In the genomic region with DNA sequence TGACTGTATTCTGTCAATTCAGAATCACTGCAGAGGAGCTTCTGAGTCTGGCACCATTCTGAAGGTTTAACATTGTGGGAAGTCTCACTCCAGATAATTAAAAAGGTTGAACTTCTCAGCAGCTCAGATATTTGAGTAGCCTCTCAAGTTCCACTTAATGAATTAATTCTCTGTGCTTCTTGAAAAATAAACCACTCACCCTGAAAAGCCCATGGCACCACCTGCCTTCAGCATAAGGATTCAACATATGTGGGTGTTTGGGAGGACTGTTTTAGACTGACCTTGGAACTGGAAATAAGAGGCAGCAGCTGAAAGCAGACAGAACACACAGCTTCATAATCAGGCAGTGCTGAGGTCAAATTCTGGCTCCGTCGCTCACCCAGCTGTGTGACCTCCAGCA, we compare ENCODE assay signal across 23 cellular contexts.
"Had no signal": no experiment of that assay in that cellular context is flagged by ENCODE, and none has a peak within 500 bp of the region (broad histone marks: within the 10 kb centered on the region; RNA-seq: fewer than 3 reads in every experiment).

No MANE protein-coding gene starts in this region.

- H3K36me3 Mint-ChIP-seq: activated naive CD8-positive, alpha-beta T cell; immature natural killer cell; naive thymus-derived CD4-positive, alpha-beta T cell; neural progenitor cell; stimulated activated effector memory CD8-positive, alpha-beta T cell treated with anti-CD3 and anti-CD28 coated beads, Interleukin-12 subunit alpha, Interleukin-12 subunit beta, amount 100 ng/mL, for 72 hours had no signal

- H3K9me3 Mint-ChIP-seq: activated T-cell treated with anti-CD3 and anti-CD28 coated beads, Interleukin-2, amount 50 U/mL, for 4 hours; activated T-helper 2 cell treated with anti-CD3 and anti-CD28 coated beads, Interferon-gamma antibody, Interleukin-2, Interleukin-4, amounts not matched to agents 10 μg/mL and 5 μg/mL and 100 μg/mL, durations not matched to agents 14 hours and 24 hours and 36 hours; neural progenitor cell; stimulated activated naive CD8-positive, alpha-beta T cell treated with anti-CD3 and anti-CD28 coated beads, Interleukin-15, amount 100 ng/mL, for 72 hours had no signal

- H3K4me1 ChIP-seq: adrenal gland, ascending aorta, left lung, prostate gland, tibial artery had no signal

- H3K27ac Mint-ChIP-seq: activated naive CD8-positive, alpha-beta T cell; activated T-helper 2 cell treated with anti-CD3 and anti-CD28 coated beads, Interferon-gamma antibody, Interleukin-2, Interleukin-4, amounts not matched to agents 10 μg/mL and 5 μg/mL and 100 μg/mL, durations not matched to agents 14 hours and 24 hours and 36 hours; effector memory CD8-positive, alpha-beta T cell; immature natural killer cell; naive thymus-derived CD4-positive, alpha-beta T cell; neural progenitor cell; stimulated activated effector memory CD8-positive, alpha-beta T cell treated with anti-CD3 and anti-CD28 coated beads, Interleukin-12 subunit alpha, Interleukin-12 subunit beta, amount 100 ng/mL, for 72 hours; stimulated activated naive CD8-positive, alpha-beta T cell treated with anti-CD3 and anti-CD28 coated beads, Interleukin-15, amount 100 ng/mL, for 72 hours had no signal

- DNase-seq: activated naive CD4-positive, alpha-beta T cell; activated T-cell treated with anti-CD3 and anti-CD28 coated beads, Interleukin-2, amount 50 U/mL, for 4 hours; adrenal gland; brain microvascular endothelial cell; caudate nucleus; dorsolateral prefrontal cortex; effector memory CD8-positive, alpha-beta T cell; foreskin melanocyte; immature natural killer cell; left lung; naive thymus-derived CD4-positive, alpha-beta T cell; stimulated activated CD4-positive, alpha-beta T cell treated with anti-CD3 and anti-CD28 coated beads, Interleukin-12 subunit alpha, Interleukin-12 subunit beta, amount 100 ng/mL, for 4 hours; stimulated activated naive CD8-positive, alpha-beta T cell treated with anti-CD3 and anti-CD28 coated beads, Interleukin-15, amount 100 ng/mL, for 72 hours; tibial artery had no signal

- H3K4me1 Mint-ChIP-seq: immature natural killer cell; naive thymus-derived CD4-positive, alpha-beta T cell; stimulated activated effector memory CD8-positive, alpha-beta T cell treated with anti-CD3 and anti-CD28 coated beads, Interleukin-12 subunit alpha, Interleukin-12 subunit beta, amount 100 ng/mL, for 72 hours; stimulated activated naive CD8-positive, alpha-beta T cell treated with anti-CD3 and anti-CD28 coated beads, Interleukin-15, amount 100 ng/mL, for 72 hours had no signal

- ATAC-seq: activated T-cell treated with anti-CD3 and anti-CD28 coated beads, Interleukin-2, amount 50 U/mL, for 4 hours; effector memory CD8-positive, alpha-beta T cell; esophagus mucosa; left lung; naive thymus-derived CD4-positive, alpha-beta T cell; stimulated activated effector memory CD8-positive, alpha-beta T cell treated with anti-CD3 and anti-CD28 coated beads, Interleukin-12 subunit alpha, Interleukin-12 subunit beta, amount 100 ng/mL, for 72 hours; stimulated activated naive CD8-positive, alpha-beta T cell treated with anti-CD3 and anti-CD28 coated beads, Interleukin-15, amount 100 ng/mL, for 72 hours had no signal

- H3K4me3 ChIP-seq: adrenal gland, ascending aorta, dorsolateral prefrontal cortex, hepatocyte, left lung, lung, neural progenitor cell, prostate gland, tibial artery had no signal

- H3K27ac ChIP-seq: adrenal gland, ascending aorta, brain microvascular endothelial cell, dorsolateral prefrontal cortex, hepatocyte, left lung, neural progenitor cell, prostate gland, tibial artery had no signal

- H3K4me3 Mint-ChIP-seq: activated naive CD8-positive, alpha-beta T cell; activated T-cell treated with anti-CD3 and anti-CD28 coated beads, Interleukin-2, amount 50 U/mL, for 4 hours; effector memory CD8-positive, alpha-beta T cell; immature natural killer cell; naive thymus-derived CD4-positive, alpha-beta T cell; neural progenitor cell; stimulated activated effector memory CD8-positive, alpha-beta T cell treated with anti-CD3 and anti-CD28 coated beads, Interleukin-12 subunit alpha, Interleukin-12 subunit beta, amount 100 ng/mL, for 72 hours; stimulated activated naive CD8-positive, alpha-beta T cell treated with anti-CD3 and anti-CD28 coated beads, Interleukin-15, amount 100 ng/mL, for 72 hours had no signal

- H3K27me3 Mint-ChIP-seq: activated naive CD8-positive, alpha-beta T cell; effector memory CD8-positive, alpha-beta T cell; naive thymus-derived CD4-positive, alpha-beta T cell; stimulated activated naive CD8-positive, alpha-beta T cell treated with anti-CD3 and anti-CD28 coated beads, Interleukin-15, amount 100 ng/mL, for 72 hours had no signal

- H3K27me3 ChIP-seq: adrenal gland, ascending aorta, brain microvascular endothelial cell, dorsolateral prefrontal cortex, hepatocyte, left lung, neural progenitor cell, tibial artery had no signal

- H3K36me3 ChIP-seq: adrenal gland, ascending aorta, brain microvascular endothelial cell, left lung, neural progenitor cell, prostate gland, tibial artery had no signal

- H3K9me3 ChIP-seq: adrenal gland, ascending aorta, left lung, prostate gland, tibial artery had no signal
